In genomic region chr5:171954721-171955120, GRCh38 we compare ENCODE assay signal across 1 cellular context.
TF ChIP-seq lines count a peak whose summit lies in the region.

No MANE protein-coding gene starts in this region.

TF ChIP-seq in HEK293, 187 proteins besides CTCF, POLR2A, EP300 and RAD21 (continued from another document):
- TF ChIP-seq BCL6B (tag by site-specific recombination; IDR thresholded peaks at IDR 0.05) (no peak), INSM2 (tag by site-specific recombination; IDR thresholded peaks at IDR 0.05) (no peak), ZNF404 (tag by site-specific recombination; IDR thresholded peaks at IDR 0.05) (no peak), PRDM6 (tag by site-specific recombination; IDR thresholded peaks at IDR 0.05) (0 out of 2 replicates have a peak, but pooled peaks have one; percentile 20), ZNF629 (tag by site-specific recombination; IDR thresholded peaks at IDR 0.05) (0 out of 2 replicates have a peak, but pooled peaks have one; percentile 15), ZNF510 (tag by site-specific recombination; IDR thresholded peaks at IDR 0.05; ENCODE audit: insufficient replicate concordance) (no peak), ZNF302 (tag by site-specific recombination; IDR thresholded peaks at IDR 0.05; ENCODE audit: low read depth) (no peak), ZNF600 (tag by site-specific recombination; IDR thresholded peaks at IDR 0.05) (peak; percentile 74)
TF ChIP-seq in HEK293: peak in this region for 4.
